8 cellular contexts compared by ENCODE assay signal in the genomic region with DNA sequence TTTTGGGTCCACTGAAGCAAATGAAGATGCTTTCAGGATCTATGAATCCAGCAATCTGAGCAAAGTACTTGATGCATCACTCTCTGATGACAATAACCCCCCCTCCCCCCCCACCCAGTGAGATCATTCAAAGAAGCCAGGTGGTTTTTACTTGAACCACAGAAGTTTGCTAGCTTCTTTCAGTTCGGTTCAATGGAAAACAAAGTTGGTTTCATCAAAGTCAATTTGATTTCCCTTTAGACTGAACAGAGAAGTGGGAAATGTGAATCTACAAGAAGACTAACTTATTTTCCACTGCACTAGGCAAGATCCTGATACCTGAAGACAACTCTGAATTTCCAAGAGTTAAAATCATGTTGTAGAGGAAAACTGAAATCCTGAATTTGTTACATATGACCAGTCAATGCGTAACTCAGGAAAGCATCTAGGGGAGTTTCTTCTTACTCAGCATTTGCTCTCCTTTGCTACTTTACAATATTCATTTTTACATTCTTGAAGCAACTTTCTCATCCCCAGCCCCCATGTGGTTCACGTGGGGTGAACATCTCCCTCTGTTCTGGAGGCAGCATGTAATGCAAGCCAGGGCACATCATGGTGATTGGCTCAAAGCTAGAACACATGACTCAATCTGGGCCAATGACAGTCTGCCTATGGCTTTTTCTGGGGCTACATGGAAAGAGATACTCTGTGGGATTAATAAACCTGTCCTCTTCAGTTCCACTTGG.
DNase-seq lines count a peak whose midpoint lies in the region; ATAC-seq and FAIRE-seq lines count a peak whose summit lies in the region.

No MANE protein-coding gene starts in this region.

- peak; percentile 56 to 63 for DNase-seq in activated CD4-positive, alpha-beta T cell treated with anti-CD3 and anti-CD28 coated beads, Interleukin-2, amount 50 U/mL, for 4 hours
- DNase-seq in kidney tubule cell (ENCODE audit: low spot score) (peak; percentile 66), urothelium cell line (ENCODE audit: low spot score) (peak; percentile 37), nucleus accumbens (lab: John Stamatoyannopoulos, UW) (no peak), foreskin melanocyte (no peak)

- no peak for FAIRE-seq in urothelium cell line (lab: Jason Lieb, UNC)

- ATAC-seq in GM18870 (IDR thresholded peaks at IDR 0.05; ENCODE audit: unreplicated experiment) (peak; percentile 52), HG03066 (IDR thresholded peaks at IDR 0.05; ENCODE audit: low read depth, unreplicated experiment) (peak; percentile 63), GM21526 (IDR thresholded peaks at IDR 0.05; ENCODE audit: low FRiP score, unreplicated experiment) (no peak)

Comparison
In these comparisons a context has a peak if more than half of its experiments do, and no peak if none do; other contexts are left out.
1. DNase-seq: peak in activated CD4-positive, alpha-beta T cell treated with anti-CD3 and anti-CD28 coated beads, Interleukin-2, amount 50 U/mL, for 4 hours (2 of 2), kidney tubule cell (single experiment) and urothelium cell line (single experiment); none in nucleus accumbens (0 of 56) and foreskin melanocyte (single experiment).